ENCODE assay signal across 33 cellular contexts in the genomic region with DNA sequence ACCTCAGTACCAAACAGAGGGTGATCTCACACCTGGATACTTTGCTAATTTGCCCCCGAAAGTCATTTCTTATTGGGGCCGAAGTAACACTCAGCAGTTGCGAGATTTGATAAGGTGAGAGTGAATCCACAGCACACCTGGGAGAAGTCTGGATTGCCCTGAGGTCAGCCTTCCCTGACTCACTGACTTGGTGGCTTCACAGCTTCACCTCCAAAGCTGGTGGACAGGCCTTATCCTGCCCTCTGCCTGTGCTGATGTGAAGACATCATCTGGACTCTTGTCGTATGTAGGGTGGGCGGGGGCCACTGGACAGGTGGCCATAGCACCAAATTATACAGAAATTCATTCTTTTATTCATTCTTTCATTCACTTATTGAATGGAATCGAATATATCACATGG.
DNase-seq lines count a peak whose midpoint lies in the region; ATAC-seq, FAIRE-seq and TF ChIP-seq lines count a peak whose summit lies in the region.
"Had no signal": no experiment of that assay in that cellular context is flagged by ENCODE, and none has a peak within 500 bp of the region (broad histone marks: within the 10 kb centered on the region; RNA-seq: fewer than 3 reads in every experiment).

No MANE protein-coding gene starts in this region.

- H3K79me2 ChIP-seq in hepatocyte, result no peaks in the 10 kb centered on the region

- H3K36me3 ChIP-seq in hepatocyte (replicated peaks; ENCODE audit: insufficient read depth, low read depth) (no peaks in the 10 kb centered on the region), small intestine (ENCODE audit: control insufficient read depth in 2 of 2, insufficient read depth in 2 of 2, low read length in 2 of 2) (no peaks in the 10 kb centered on the region)
- H3K36me3 ChIP-seq: left ventricle myocardium inferior, prostate gland had no signal

- ATAC-seq in activated T-helper 17 cell treated with anti-CD3 and anti-CD28 coated beads, Interleukin-2, amount 50 U/mL, for 72 hours (replicated peaks), result peak; percentile 79
- ATAC-seq in HG03439 (IDR thresholded peaks at IDR 0.05; ENCODE audit: unreplicated experiment), result no peak
- ATAC-seq: A549; activated CD8-positive, alpha-beta T cell treated with anti-CD3 and anti-CD28 coated beads for 36 hours; sciatic nerve had no signal

- H3K4me1 Mint-ChIP-seq in activated T-helper 17 cell treated with anti-CD3 and anti-CD28 coated beads, Interleukin-2, amount 50 U/mL, for 72 hours, result no peaks in the 10 kb centered on the region
- H3K4me1 Mint-ChIP-seq: activated naive CD4-positive, alpha-beta T cell treated with anti-CD3 and anti-CD28 coated beads, Interleukin-2, amount 50 U/mL, for 24 hours had no signal

- no peak overlapping the region for H3K4me3 ChIP-seq in hepatocyte
- no peak overlapping the region for H3K4me3 ChIP-seq in small intestine (ENCODE audit: low read depth in 1 of 2, low read length in 2 of 2)
- H3K4me3 ChIP-seq: A549, left ventricle myocardium inferior, prostate gland had no signal

- H3K4me2 ChIP-seq in hepatocyte, result peak overlapping the region; percentile 15
- H3K4me2 ChIP-seq: A549 had no signal

- peak overlapping the region; percentile 73 for H3K27ac ChIP-seq in hepatocyte
- peak overlapping the region; percentile 16 to 47 for H3K27ac ChIP-seq in small intestine (ENCODE audit: low read depth in 1 of 2, low read length in 1 of 2)
- H3K27ac ChIP-seq: A549, left ventricle myocardium inferior, prostate gland had no signal

- TF ChIP-seq CTCF in hepatocyte (IDR thresholded peaks at IDR 0.05; ENCODE audit: poor library complexity), result no peak
- no peak for TF ChIP-seq CTCF in GM10266 (IDR thresholded peaks at IDR 0.05; ENCODE audit: control insufficient read depth, insufficient read depth, low read depth, missing control alignments)

- no peak overlapping the region for H3K4me3 Mint-ChIP-seq in activated T-helper 17 cell treated with anti-CD3 and anti-CD28 coated beads, Interleukin-2, amount 50 U/mL, for 72 hours
- H3K4me3 Mint-ChIP-seq: activated CD8-positive, alpha-beta T cell treated with anti-CD3 and anti-CD28 coated beads for 36 hours; activated naive CD4-positive, alpha-beta T cell treated with anti-CD3 and anti-CD28 coated beads, Interleukin-2, amount 50 U/mL, for 24 hours; CD4-positive, CD25-positive, alpha-beta regulatory T cell; T-helper 2 cell treated with Interferon-gamma antibody and Interleukin-4, amounts not matched to agents 5 μg/mL and 100 μg/mL, for 36 hours; type B pancreatic cell had no signal

- H3K27me3 Mint-ChIP-seq in activated T-helper 17 cell treated with anti-CD3 and anti-CD28 coated beads, Interleukin-2, amount 50 U/mL, for 72 hours, result peaks cover 23% of the 10 kb centered on the region
- H3K27me3 Mint-ChIP-seq: type B pancreatic cell had no signal

- H3K27me3 ChIP-seq in hepatocyte, result no peaks in the 10 kb centered on the region
- H3K27me3 ChIP-seq in small intestine (ENCODE audit: control insufficient read depth in 2 of 2, insufficient read depth in 2 of 2, low read length in 2 of 2), result no peaks in the 10 kb centered on the region

- H3K9me3 ChIP-seq in hepatocyte (ENCODE audit: low read depth) (no peaks in the 10 kb centered on the region), small intestine (ENCODE audit: control insufficient read depth, low read depth) (no peaks in the 10 kb centered on the region)
- H3K9me3 ChIP-seq: A549, left ventricle myocardium inferior, prostate gland had no signal

- no peaks in the 10 kb centered on the region for H3K36me3 Mint-ChIP-seq in activated T-helper 17 cell treated with anti-CD3 and anti-CD28 coated beads, Interleukin-2, amount 50 U/mL, for 72 hours (ENCODE audit: low read depth)
- H3K36me3 Mint-ChIP-seq: activated naive CD4-positive, alpha-beta T cell treated with anti-CD3 and anti-CD28 coated beads, Interleukin-2, amount 50 U/mL, for 24 hours; CD4-positive, CD25-positive, alpha-beta regulatory T cell; naive B cell; type B pancreatic cell had no signal

- WGBS in hepatocyte (ENCODE audit: low lambda C conversion rate, missing lambda C conversion rate), result 67% methylated on average over 6 of the region's 6 CpGs
- 57 to 87% (median 58%) methylated on average over 6 of the region's 6 CpGs for WGBS in small intestine, 3 donors

- no peaks in the 10 kb centered on the region for H3K9me3 Mint-ChIP-seq in activated T-helper 17 cell treated with anti-CD3 and anti-CD28 coated beads, Interleukin-2, amount 50 U/mL, for 72 hours
- H3K9me3 Mint-ChIP-seq: activated CD8-positive, alpha-beta T cell treated with anti-CD3 and anti-CD28 coated beads for 36 hours; activated naive CD4-positive, alpha-beta T cell treated with anti-CD3 and anti-CD28 coated beads, Interleukin-2, amount 50 U/mL, for 24 hours; activated T-helper 2 cell treated with anti-CD3 and anti-CD28 coated beads, Interferon-gamma antibody, Interleukin-2, Interleukin-4, amounts not matched to agents 10 μg/mL and 5 μg/mL and 100 μg/mL, durations not matched to agents 14 hours and 24 hours and 36 hours; CD4-positive, CD25-positive, alpha-beta regulatory T cell; naive B cell; T-helper 2 cell treated with Interferon-gamma antibody and Interleukin-4, amounts not matched to agents 5 μg/mL and 100 μg/mL, for 36 hours; type B pancreatic cell had no signal

- H2AFZ ChIP-seq in hepatocyte, result no peak overlapping the region

- H3K27ac Mint-ChIP-seq in activated T-helper 17 cell treated with anti-CD3 and anti-CD28 coated beads, Interleukin-2, amount 50 U/mL, for 72 hours, result no peak overlapping the region
- H3K27ac Mint-ChIP-seq: activated CD8-positive, alpha-beta T cell treated with anti-CD3 and anti-CD28 coated beads for 36 hours; activated naive CD4-positive, alpha-beta T cell treated with anti-CD3 and anti-CD28 coated beads, Interleukin-2, amount 50 U/mL, for 24 hours; activated T-helper 2 cell treated with anti-CD3 and anti-CD28 coated beads, Interferon-gamma antibody, Interleukin-2, Interleukin-4, amounts not matched to agents 10 μg/mL and 5 μg/mL and 100 μg/mL, durations not matched to agents 14 hours and 24 hours and 36 hours; naive B cell; T-helper 2 cell treated with Interferon-gamma antibody and Interleukin-4, amounts not matched to agents 5 μg/mL and 100 μg/mL, for 36 hours; type B pancreatic cell had no signal

- H3K9me2 ChIP-seq in hepatocyte (replicated peaks; ENCODE audit: insufficient read depth), result no peaks in the 10 kb centered on the region

- H3K4me1 ChIP-seq in hepatocyte (ENCODE audit: insufficient read depth) (peaks cover 17% of the 10 kb centered on the region), small intestine (ENCODE audit: control insufficient read depth in 2 of 2, insufficient read depth in 1 of 2, low read depth in 1 of 2, low read length in 1 of 2) (peaks cover 0 to 4% of the 10 kb centered on the region in 2 donors)
- H3K4me1 ChIP-seq: left ventricle myocardium inferior, prostate gland had no signal

- DNase-seq in HPDE6-E6E7 (ENCODE audit: extremely low spot score) (peak; percentile 84), hepatocyte (ENCODE audit: low spot score) (peak; percentile 44), small intestine (no peak), A172 (ENCODE audit: low spot score) (no peak), GM10266 (ENCODE audit: extremely low spot score) (no peak), SKM-1 (lab: John Stamatoyannopoulos, UW; ENCODE audit: unreplicated experiment) (no peak)
- DNase-seq: activated CD8-positive, alpha-beta T cell treated with anti-CD3 and anti-CD28 coated beads for 36 hours; AML-193; amniotic stem cell; CD4-positive, CD25-positive, alpha-beta regulatory T cell; DMS79 treated with DMSO at 0.1 percent for 48 hours; GDM1; KBM-7; left ventricle myocardium inferior; midbrain; MV-4-11; naive B cell; NCI-H1436 treated with DMSO at 0.1 percent for 48 hours; NCI-H226; NCI-H69; occipital lobe; SHP77 treated with DMSO at 0.1 percent for 48 hours; stimulated activated CD4-positive, alpha-beta T cell treated with anti-CD3 and anti-CD28 coated beads, Interleukin-4, amount 100 ng/mL, for 24 hours had no signal

- FAIRE-seq in small intestine (lab: Jason Lieb, UNC), result no peak
- FAIRE-seq: A549, endothelial cell of umbilical vein had no signal

- no peaks in the 10 kb centered on the region for H4K20me1 ChIP-seq in hepatocyte (ENCODE audit: insufficient read depth, poor library complexity, severe bottlenecking)

Comparison
In these comparisons a context has a peak if more than half of its experiments do, and no peak if none do; other contexts are left out.
1. DNase-seq: peak in HPDE6-E6E7 (single experiment) and hepatocyte (single experiment); none in small intestine (single experiment), A172 (single experiment), GM10266 (single experiment) and SKM-1 (single experiment).